Comparison of ENCODE assay signal across 1 cellular context in the genomic region with DNA sequence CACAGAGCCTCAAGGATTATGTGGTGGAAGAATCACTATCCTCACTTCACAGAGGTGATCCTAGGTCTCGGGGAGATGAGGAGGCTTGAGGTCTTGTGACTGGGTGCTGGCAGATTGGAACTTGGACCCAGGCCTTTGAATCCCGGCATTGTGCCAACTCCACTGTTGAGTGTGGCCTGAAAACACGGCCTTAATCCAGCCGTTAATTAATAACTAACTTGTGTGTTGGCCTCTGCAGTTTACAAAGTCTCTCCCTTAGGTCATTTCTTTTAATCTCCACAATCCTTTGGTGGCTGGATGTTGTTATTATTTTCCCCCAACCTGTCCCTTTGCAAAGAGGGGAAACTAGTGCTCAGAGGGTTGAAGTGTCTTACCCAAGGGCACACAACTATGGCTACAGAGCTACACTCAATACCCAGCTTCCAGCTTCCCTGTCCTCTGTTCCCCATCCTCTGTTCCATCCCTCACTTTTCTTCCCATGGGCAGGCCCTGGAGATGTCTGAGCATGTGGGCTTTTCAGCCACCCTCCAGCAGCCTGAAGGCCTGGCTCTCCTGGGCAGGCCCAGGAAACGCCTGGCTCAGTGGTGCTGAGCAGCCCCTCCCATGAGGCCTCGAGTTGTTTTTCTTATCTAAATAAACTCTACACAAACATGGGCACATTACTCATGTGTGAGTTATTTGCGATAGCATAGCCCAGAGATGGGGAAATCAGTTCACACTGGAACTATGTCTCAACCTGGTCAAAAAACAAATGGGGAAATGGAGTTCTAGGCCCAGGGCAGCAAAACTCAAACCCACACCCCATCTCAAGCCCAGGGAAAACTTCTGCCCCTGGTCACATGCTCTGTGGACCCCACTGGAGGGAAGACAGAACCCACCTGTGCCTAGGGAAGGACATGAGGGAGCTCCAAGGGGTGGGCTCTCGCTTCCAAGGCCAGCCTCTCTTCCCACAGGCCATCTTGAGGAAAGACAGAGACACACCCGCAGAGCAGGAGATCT.
TF ChIP-seq lines count a peak whose summit lies in the region.

No MANE protein-coding gene starts in this region.

TF ChIP-seq in HepG2, 621 proteins besides CTCF, POLR2A, EP300 and RAD21 (continued from another document and continues in another):
- TF ChIP-seq TIGD3 (CRISPR knock-in tag; IDR thresholded peaks at IDR 0.05; ENCODE audit: borderline replicate concordance), result no peak
- no peak for TF ChIP-seq THYN1 (CRISPR knock-in tag; IDR thresholded peaks at IDR 0.05; ENCODE audit: borderline replicate concordance, low read depth)
- TF ChIP-seq ADNP (CRISPR knock-in tag; IDR thresholded peaks at IDR 0.05), result no peak
- no peak for TF ChIP-seq ZKSCAN8 (CRISPR knock-in tag; IDR thresholded peaks at IDR 0.05; ENCODE audit: borderline replicate concordance)
- no peak; the same call in 1 of the 2 replicates for TF ChIP-seq KDM5A (IDR thresholded peaks at IDR 0.05; ENCODE audit: borderline replicate concordance, low read length)
- no peak for TF ChIP-seq ZNF451 (CRISPR knock-in tag; IDR thresholded peaks at IDR 0.05)
- TF ChIP-seq ZBTB20 (CRISPR knock-in tag; IDR thresholded peaks at IDR 0.05; ENCODE audit: borderline replicate concordance, low read depth), result peak; percentile 59; the same call in 1 of the 2 replicates
- peak; percentile 88 for TF ChIP-seq GATAD2A (CRISPR knock-in tag; IDR thresholded peaks at IDR 0.05)
- no peak for TF ChIP-seq KLF13 (CRISPR knock-in tag; IDR thresholded peaks at IDR 0.05)
- TF ChIP-seq ZSCAN21 (CRISPR knock-in tag; IDR thresholded peaks at IDR 0.05; ENCODE audit: borderline replicate concordance), result peak; percentile 16; the same call in 1 of the 2 replicates
- TF ChIP-seq BATF2 (CRISPR knock-in tag; IDR thresholded peaks at IDR 0.05), result no peak
- TF ChIP-seq POLR2AphosphoS2 (IDR thresholded peaks at IDR 0.05; ENCODE audit: low read depth, low read length), result no peak
- no peak for TF ChIP-seq ZNF343 (CRISPR knock-in tag; IDR thresholded peaks at IDR 0.05)
- TF ChIP-seq, protein P1, sequence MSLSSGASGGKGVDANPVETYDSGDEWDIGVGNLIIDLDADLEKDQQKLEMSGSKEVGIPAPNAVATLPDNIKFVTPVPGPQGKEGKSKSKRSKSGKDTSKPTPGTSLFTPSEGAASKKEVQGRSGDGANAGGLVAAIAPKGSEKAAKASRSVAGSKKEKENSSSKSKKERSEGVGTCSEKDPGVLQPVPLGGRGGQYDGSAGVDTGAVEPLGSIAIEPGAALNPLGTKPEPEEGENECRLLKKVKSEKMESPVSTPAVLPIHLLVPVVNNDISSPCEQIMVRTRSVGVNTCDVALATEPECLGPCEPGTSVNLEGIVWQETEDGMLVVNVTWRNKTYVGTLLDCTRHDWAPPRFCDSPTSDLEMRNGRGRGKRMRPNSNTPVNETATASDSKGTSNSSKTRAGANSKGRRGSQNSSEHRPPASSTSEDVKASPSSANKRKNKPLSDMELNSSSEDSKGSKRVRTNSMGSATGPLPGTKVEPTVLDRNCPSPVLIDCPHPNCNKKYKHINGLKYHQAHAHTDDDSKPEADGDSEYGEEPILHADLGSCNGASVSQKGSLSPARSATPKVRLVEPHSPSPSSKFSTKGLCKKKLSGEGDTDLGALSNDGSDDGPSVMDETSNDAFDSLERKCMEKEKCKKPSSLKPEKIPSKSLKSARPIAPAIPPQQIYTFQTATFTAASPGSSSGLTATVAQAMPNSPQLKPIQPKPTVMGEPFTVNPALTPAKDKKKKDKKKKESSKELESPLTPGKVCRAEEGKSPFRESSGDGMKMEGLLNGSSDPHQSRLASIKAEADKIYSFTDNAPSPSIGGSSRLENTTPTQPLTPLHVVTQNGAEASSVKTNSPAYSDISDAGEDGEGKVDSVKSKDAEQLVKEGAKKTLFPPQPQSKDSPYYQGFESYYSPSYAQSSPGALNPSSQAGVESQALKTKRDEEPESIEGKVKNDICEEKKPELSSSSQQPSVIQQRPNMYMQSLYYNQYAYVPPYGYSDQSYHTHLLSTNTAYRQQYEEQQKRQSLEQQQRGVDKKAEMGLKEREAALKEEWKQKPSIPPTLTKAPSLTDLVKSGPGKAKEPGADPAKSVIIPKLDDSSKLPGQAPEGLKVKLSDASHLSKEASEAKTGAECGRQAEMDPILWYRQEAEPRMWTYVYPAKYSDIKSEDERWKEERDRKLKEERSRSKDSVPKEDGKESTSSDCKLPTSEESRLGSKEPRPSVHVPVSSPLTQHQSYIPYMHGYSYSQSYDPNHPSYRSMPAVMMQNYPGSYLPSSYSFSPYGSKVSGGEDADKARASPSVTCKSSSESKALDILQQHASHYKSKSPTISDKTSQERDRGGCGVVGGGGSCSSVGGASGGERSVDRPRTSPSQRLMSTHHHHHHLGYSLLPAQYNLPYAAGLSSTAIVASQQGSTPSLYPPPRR (CRISPR knock-in tag; IDR thresholded peaks at IDR 0.05; ENCODE audit: borderline replicate concordance), result peak; percentile 46; the same call in 1 of the 2 replicates
- TF ChIP-seq PHF21A (CRISPR knock-in tag; IDR thresholded peaks at IDR 0.05), result peak; percentile 69
- TF ChIP-seq ZNF317 (CRISPR knock-in tag; IDR thresholded peaks at IDR 0.05), result no peak
- peak; percentile 73 for TF ChIP-seq PATZ1 (CRISPR knock-in tag; IDR thresholded peaks at IDR 0.05)
- no peak for TF ChIP-seq ZNF556 (CRISPR knock-in tag; IDR thresholded peaks at IDR 0.05; ENCODE audit: borderline replicate concordance)
- no peak for TF ChIP-seq ZNF550 (CRISPR knock-in tag; IDR thresholded peaks at IDR 0.05; ENCODE audit: borderline replicate concordance)
- no peak for TF ChIP-seq HMGA1 (CRISPR knock-in tag; conservative IDR thresholded peaks at IDR 0.05)
- TF ChIP-seq, protein P2, sequence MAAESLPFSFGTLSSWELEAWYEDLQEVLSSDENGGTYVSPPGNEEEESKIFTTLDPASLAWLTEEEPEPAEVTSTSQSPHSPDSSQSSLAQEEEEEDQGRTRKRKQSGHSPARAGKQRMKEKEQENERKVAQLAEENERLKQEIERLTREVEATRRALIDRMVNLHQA (CRISPR knock-in tag; IDR thresholded peaks at IDR 0.05), result no peak
- no peak for TF ChIP-seq KIAA2018 (CRISPR knock-in tag; IDR thresholded peaks at IDR 0.05; ENCODE audit: borderline replicate concordance)
- 0 out of 2 replicates have a peak, but pooled peaks have one; percentile 13 for TF ChIP-seq MAFF (IDR thresholded peaks at IDR 0.05; ENCODE audit: low read depth, low read length)
- TF ChIP-seq NPAS2 (CRISPR knock-in tag; IDR thresholded peaks at IDR 0.05; ENCODE audit: borderline replicate concordance), result no peak
